ENCODE assay signal across 8 cellular contexts in the genomic region with DNA sequence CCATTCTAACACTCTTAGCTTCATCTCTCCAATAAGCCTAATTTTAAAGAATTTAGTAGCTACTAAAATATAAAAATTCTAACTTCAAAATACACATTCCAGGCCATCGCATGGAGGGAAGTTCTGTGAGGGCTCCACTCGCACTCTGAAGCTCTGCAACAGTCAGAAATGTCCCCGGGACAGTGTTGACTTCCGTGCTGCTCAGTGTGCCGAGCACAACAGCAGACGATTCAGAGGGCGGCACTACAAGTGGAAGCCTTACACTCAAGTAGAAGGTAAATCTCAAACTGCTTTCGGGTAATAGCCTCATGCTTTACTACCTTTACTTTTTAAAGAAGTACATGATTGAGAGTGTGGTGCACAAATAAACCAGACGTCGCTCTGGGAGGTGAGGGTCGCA.
"Had no signal": no experiment of that assay in that cellular context is flagged by ENCODE, and none has a peak within 500 bp of the region (broad histone marks: within the 10 kb centered on the region; RNA-seq: fewer than 3 reads in every experiment).

No MANE protein-coding gene starts in this region.

- H3K9me3 Mint-ChIP-seq: HFFc6 had no signal

- DNase-seq: GM23248, GOT3, H7, HFFc6, IMR-90 had no signal

- ATAC-seq: HCT116 had no signal

- H3K27ac ChIP-seq: GM23248, HL-60 had no signal

- H3K36me3 ChIP-seq: HAP-1 had no signal

- H3K4me1 ChIP-seq: HAP-1 had no signal

- H3K27ac Mint-ChIP-seq: HFFc6 had no signal

- H3K9ac ChIP-seq: GM23248 had no signal

- H2AFZ ChIP-seq: GM23248 had no signal

- H3K4me3 ChIP-seq: GM23248, HAP-1 had no signal

- H3K9me3 ChIP-seq: HAP-1 had no signal

- H3K4me3 Mint-ChIP-seq: HFFc6 had no signal
